In the genomic region with DNA sequence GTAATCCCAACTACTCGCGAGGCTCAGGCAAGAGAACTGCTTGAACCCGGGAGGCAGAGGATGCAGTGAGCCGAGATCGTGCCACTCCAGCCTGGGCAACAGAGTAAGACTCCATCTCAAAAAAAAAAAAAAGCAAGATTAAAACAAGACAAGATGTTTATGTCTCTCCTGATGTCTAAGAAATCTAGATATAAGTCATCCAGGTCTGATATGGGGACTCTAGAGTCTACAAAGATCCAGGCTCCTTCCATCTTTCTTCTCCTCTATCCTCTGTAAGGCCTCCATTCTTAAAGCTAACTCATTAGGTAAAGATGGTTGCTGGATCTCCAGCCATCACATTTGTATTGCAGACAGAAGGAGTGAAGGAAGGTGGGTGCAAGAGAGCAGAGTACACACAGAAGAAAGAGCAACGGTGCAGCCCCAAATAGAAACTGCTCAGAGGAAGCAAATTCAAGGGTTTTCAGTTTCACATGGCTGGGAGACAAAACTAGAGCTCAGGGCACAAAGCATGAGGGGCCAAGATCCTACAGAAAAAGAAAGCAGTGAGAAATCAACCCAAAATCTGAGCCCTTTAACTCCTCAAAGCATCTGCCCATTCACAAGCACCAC, we compare ENCODE assay signal across 9 cellular contexts. TPM values are rescaled to one million over a fixed set of nuclear protein-coding genes. Genes with fewer than 3 reads are reported as not detected.
DNase-seq lines count a peak whose midpoint lies in the region; ATAC-seq lines count a peak whose summit lies in the region.
"Had no signal": no experiment of that assay in that cellular context is flagged by ENCODE, and none has a peak within 500 bp of the region (broad histone marks: within the 10 kb centered on the region; RNA-seq: fewer than 3 reads in every experiment).

No MANE protein-coding gene starts in this region.

- ATAC-seq in GM21737 (IDR thresholded peaks at IDR 0.05; ENCODE audit: unreplicated experiment) (peak; percentile 79), HG03521 (IDR thresholded peaks at IDR 0.05; ENCODE audit: unreplicated experiment) (peak; percentile 76), naive B cell (ENCODE audit: low read depth in 2 of 2) (peak; percentile 89 to 90)

- H3K36me3 Mint-ChIP-seq in naive B cell: peaks cover 18 to 27% of the 10 kb centered on the region in 2 donors

- H3K4me3 Mint-ChIP-seq in naive B cell: peak overlapping the region; percentile 37 to 90 (median 72)

- no peaks in the 10 kb centered on the region for H3K27me3 Mint-ChIP-seq in naive B cell

- peaks cover 0 to 18% (median 11%) of the 10 kb centered on the region in 7 donors for H3K9me3 Mint-ChIP-seq in naive B cell

- DNase-seq in NOMO-1 treated with DMSO at 0.1 percent for 48 hours (lab: John Stamatoyannopoulos, UW; ENCODE audit: unreplicated experiment): peak; percentile 62
- DNase-seq in NOMO-1 treated with dmso at 0.1 percent for 144 hours (lab: John Stamatoyannopoulos, UW; ENCODE audit: unreplicated experiment): no peak
- DNase-seq in naive B cell: peak; percentile 44
- no peak for DNase-seq in AG08396 (ENCODE audit: low spot score)
- no peak for DNase-seq in H4 (ENCODE audit: low spot score)
- no peak for DNase-seq in GOT3 (lab: John Stamatoyannopoulos, UW)
- DNase-seq: aorta had no signal

- peak overlapping the region; percentile 11 to 99 (median 94) for H3K27ac Mint-ChIP-seq in naive B cell

- H3K4me1 Mint-ChIP-seq in naive B cell: peaks cover 69 to 81% (median 79%) of the 10 kb centered on the region in 3 donors

RNA-seq across cellular contexts. Expression of a gene that starts 57.6 kb away (rescaled TPM):
- 10 to 100 TPM; 37.8 to 56.8 (median 50.2) TPM for polyA plus RNA-seq in naive B cell (ENCODE audit: low read depth in 6 of 6)
- 5.6 and 9.6 TPM in 2 replicates for total RNA-seq in H4 (2014; rRNA removed; shearing (Covaris generic))

Comparison
In these comparisons a context has a peak if more than half of its experiments do, and no peak if none do; other contexts are left out.
1. DNase-seq: peak in NOMO-1 treated with DMSO at 0.1 percent for 48 hours (single experiment) and naive B cell (single experiment); none in NOMO-1 treated with dmso at 0.1 percent for 144 hours (single experiment), AG08396 (single experiment), H4 (single experiment) and GOT3 (single experiment).
2. Peak in every context shown above with its lines, with median percentiles within 50 percentile points of each other: ATAC-seq.